Comparison of ENCODE assay signal across 34 cellular contexts in genomic region chr4:18945464-18945863, GRCh38.
DNase-seq lines count a peak whose midpoint lies in the region; ATAC-seq, FAIRE-seq and TF ChIP-seq lines count a peak whose summit lies in the region.
"Had no signal": no experiment of that assay in that cellular context is flagged by ENCODE, and none has a peak within 500 bp of the region (broad histone marks: within the 10 kb centered on the region; RNA-seq: fewer than 3 reads in every experiment).

No MANE protein-coding gene starts in this region.

- CTCF ChIA-PET in HepG2 (lab: Yijun Ruan, JAX; ENCODE audit: low intra/inter-chr PET ratio, low total read pairs): no interaction called here
- CTCF ChIA-PET in A549 (lab: Yijun Ruan, JAX): no interaction called here
- CTCF ChIA-PET in IMR-90 (lab: Yijun Ruan, JAX): no interaction called here

- intact Hi-C loops in HepG2 (cut with micrococcal nuclease; ENCODE audit: unreplicated experiment) (no loop called here), right lobe of liver (cut with DNase I) (no loop called here), IMR-90 (cut with micrococcal nuclease) (no loop called here)

- no peaks in the 10 kb centered on the region for H3K79me2 ChIP-seq in HepG2 (ENCODE audit: insufficient read depth, low read length)

- BruUV-seq in HepG2 (replicated peaks; lab: Mats Ljungman, UMichigan) (no TSS peak), IMR-90 (replicated peaks; lab: Mats Ljungman, UMichigan) (no TSS peak)

- no peaks in the 10 kb centered on the region for H3K79me1 ChIP-seq in IMR-90 (ENCODE audit: low read depth in 1 of 2, low read length in 2 of 2)

- ATAC-seq in HepG2 (no peak), right lobe of liver (no peak), A549 (no peak), IMR-90 (ENCODE audit: low read depth) (no peak)
- ATAC-seq in stimulated activated effector memory CD8-positive, alpha-beta T cell treated with anti-CD3 and anti-CD28 coated beads, Interleukin-12 subunit alpha, Interleukin-12 subunit beta, amount 100 ng/mL, for 72 hours: no peak
- ATAC-seq: CD8-positive, alpha-beta T cell had no signal

- TF ChIP-seq EP300 in HepG2 (IDR thresholded peaks at IDR 0.05; ENCODE audit: low read depth in 2 of 2, low read length in 2 of 2) (no peak), HepG2 (CRISPR knock-in tag; IDR thresholded peaks at IDR 0.05; ENCODE audit: borderline replicate concordance) (no peak), A549 (IDR thresholded peaks at IDR 0.05) (no peak)

- POLR2A ChIA-PET in HepG2 (lab: Yijun Ruan, JAX) (no interaction called here), A549 (lab: Yijun Ruan, JAX) (no interaction called here), IMR-90 (lab: Charles Lee; ENCODE audit: unreplicated experiment) (no interaction called here)

- no peak overlapping the region for H3K23ac ChIP-seq in IMR-90 (ENCODE audit: low read depth, low read length)

- H3K4me1 ChIP-seq in HepG2 (ENCODE audit: insufficient read depth, low read length) (no peaks in the 10 kb centered on the region), right lobe of liver (no peaks in the 10 kb centered on the region), A549 (no peaks in the 10 kb centered on the region), IMR-90 (ENCODE audit: control insufficient read depth, insufficient read depth, low read length) (no peaks in the 10 kb centered on the region)
- H3K4me1 ChIP-seq: BE2C; BLaER1; BLaER1 treated with 17β-estradiol and CSF1 and Interleukin-3, amounts not matched to agents 10 nM and 100 nM; Caco-2 had no signal

- H4K5ac ChIP-seq in IMR-90 (ENCODE audit: low read depth, low read length): no peak overlapping the region

- H2BK20ac ChIP-seq in IMR-90 (ENCODE audit: low read depth, low read length): no peak overlapping the region

- no peak overlapping the region for H3K18ac ChIP-seq in IMR-90 (ENCODE audit: low read depth, low read length)

- H3K27ac Mint-ChIP-seq in stimulated activated effector memory CD8-positive, alpha-beta T cell treated with anti-CD3 and anti-CD28 coated beads, Interleukin-12 subunit alpha, Interleukin-12 subunit beta, amount 100 ng/mL, for 72 hours: no peak overlapping the region
- H3K27ac Mint-ChIP-seq: B cell; CD14-positive monocyte; CD4-positive, alpha-beta memory T cell; CD4-positive, alpha-beta T cell; CD4-positive, CD25-positive, alpha-beta regulatory T cell; CD8-positive, alpha-beta memory T cell; CD8-positive, alpha-beta T cell had no signal

- no peak overlapping the region for H4K8ac ChIP-seq in IMR-90 (ENCODE audit: low read depth in 2 of 2, low read length in 2 of 2)

- TF ChIP-seq POLR2A in HepG2 (IDR thresholded peaks at IDR 0.05; ENCODE audit: insufficient read depth in 1 of 2, low read depth in 2 of 2, low read length in 2 of 2) (no peak), right lobe of liver (IDR thresholded peaks at IDR 0.05) (no peak), A549 (IDR thresholded peaks at IDR 0.05; ENCODE audit: low read length) (no peak), IMR-90 (IDR thresholded peaks at IDR 0.05; ENCODE audit: low read depth, low read length) (no peak)

- H3K27ac ChIP-seq in HepG2 (ENCODE audit: extremely low read length, insufficient read depth, low read length): no peak overlapping the region
- H3K27ac ChIP-seq in right lobe of liver: no peak overlapping the region
- no peak overlapping the region for H3K27ac ChIP-seq in A549
- no peak overlapping the region for H3K27ac ChIP-seq in IMR-90 (ENCODE audit: insufficient read depth, low read length)
- H3K27ac ChIP-seq: 22Rv1; BLaER1; BLaER1 treated with 17β-estradiol and CSF1 and Interleukin-3, amounts not matched to agents 10 nM and 100 nM; C4-2B had no signal

- H3K9me3 ChIP-seq in HepG2 (ENCODE audit: low read length) (peaks cover 68% of the 10 kb centered on the region), right lobe of liver (no peaks in the 10 kb centered on the region), A549 (no peaks in the 10 kb centered on the region), IMR-90 (ENCODE audit: control insufficient read depth, insufficient read depth, low read length) (no peaks in the 10 kb centered on the region)
- H3K9me3 ChIP-seq: BE2C, Caco-2 had no signal

- H2AFZ ChIP-seq in HepG2 (ENCODE audit: low read length) (no peak overlapping the region), IMR-90 (replicated peaks; ENCODE audit: low read length, poor library complexity) (no peak overlapping the region)

- no peak overlapping the region for H2BK5ac ChIP-seq in IMR-90 (ENCODE audit: low read depth, low read length, poor library complexity, severe bottlenecking)

- WGBS in HepG2 (ENCODE audit: low lambda C conversion rate): 2% methylated on average over 2 of the region's 2 CpGs
- 35% methylated on average over 2 of the region's 2 CpGs for WGBS in right lobe of liver (ENCODE audit: insufficient coverage, low coverage, low lambda C conversion rate, missing lambda C conversion rate)
- 3% methylated on average over 2 of the region's 2 CpGs for WGBS in A549 (ENCODE audit: missing lambda C conversion rate)
- no CpG with 5 or more reads among the region's 2 CpGs for WGBS in IMR-90 (ENCODE audit: extremely low coverage in 2 of 2, insufficient read length in 1 of 2), 2 experiments

- H3K4me2 ChIP-seq in HepG2 (ENCODE audit: low read depth, low read length): no peak overlapping the region
- H3K4me2 ChIP-seq in A549: no peak overlapping the region
- H3K4me2 ChIP-seq in IMR-90 (ENCODE audit: low read depth, low read length): no peak overlapping the region
- H3K4me2 ChIP-seq: BLaER1; BLaER1 treated with 17β-estradiol and CSF1 and Interleukin-3, amounts not matched to agents 10 nM and 100 nM had no signal

- H3K36me3 ChIP-seq in HepG2 (replicated peaks in 1 of 2; ENCODE audit: control insufficient read depth in 1 of 2, insufficient read depth in 2 of 2, low read length in 2 of 2) (no peaks in the 10 kb centered on the region), right lobe of liver (no peaks in the 10 kb centered on the region), IMR-90 (ENCODE audit: control insufficient read depth, insufficient read depth, low read length) (no peaks in the 10 kb centered on the region)
- H3K36me3 ChIP-seq: BE2C; BLaER1; BLaER1 treated with 17β-estradiol and CSF1 and Interleukin-3, amounts not matched to agents 10 nM and 100 nM had no signal

- no peak for TF ChIP-seq CTCF in HepG2 (CRISPR knock-in tag; IDR thresholded peaks at IDR 0.05)
- no peak for TF ChIP-seq CTCF in right lobe of liver (IDR thresholded peaks at IDR 0.05)
- TF ChIP-seq CTCF in A549 (IDR thresholded peaks at IDR 0.05): no peak
- no peak for TF ChIP-seq CTCF in IMR-90 (conservative IDR thresholded peaks at IDR 0.05; ENCODE audit: low read depth, low read length)

- H3K4me3 ChIP-seq in HepG2 (replicated peaks in 1 of 3; ENCODE audit: insufficient read depth in 1 of 3, low read depth in 2 of 3, low read length in 3 of 3) (no peak overlapping the region), right lobe of liver (no peak overlapping the region), A549 (no peak overlapping the region), IMR-90 (ENCODE audit: insufficient read depth, low read depth, low read length) (no peak overlapping the region)
- H3K4me3 ChIP-seq: BLaER1; BLaER1 treated with 17β-estradiol and CSF1 and Interleukin-3, amounts not matched to agents 10 nM and 100 nM had no signal

- peaks cover 8% of the 10 kb centered on the region for H3K9me3 Mint-ChIP-seq in stimulated activated effector memory CD8-positive, alpha-beta T cell treated with anti-CD3 and anti-CD28 coated beads, Interleukin-12 subunit alpha, Interleukin-12 subunit beta, amount 100 ng/mL, for 72 hours

- in situ Hi-C loops in HepG2 (cut with HindIII; ENCODE audit: extremely low pct_ligation_motif_present, low pct_unique_long_range_greater_than_20kb): no loop called here
- in situ Hi-C loops in IMR-90 (cut with MboI; ENCODE audit: low sequenced_read_pairs): no loop called here

- H2BK15ac ChIP-seq in IMR-90 (ENCODE audit: low read depth, low read length): no peak overlapping the region

- H3K9ac ChIP-seq in HepG2 (ENCODE audit: insufficient read depth, low read depth, low read length) (no peak overlapping the region), IMR-90 (ENCODE audit: low read depth, low read length) (no peak overlapping the region)
- H3K9ac ChIP-seq: BLaER1; BLaER1 treated with 17β-estradiol and CSF1 and Interleukin-3, amounts not matched to agents 10 nM and 100 nM had no signal

- dilution Hi-C loops in IMR-90 (cut with HindIII; ENCODE audit: low sequenced_read_pairs, unreplicated experiment): no loop called here

- H3K56ac ChIP-seq in IMR-90 (ENCODE audit: extremely low read depth, insufficient read depth, low read length): no peak overlapping the region

- TF ChIP-seq RAD21 in HepG2 (CRISPR knock-in tag; IDR thresholded peaks at IDR 0.05) (no peak), A549 (conservative IDR thresholded peaks at IDR 0.05 in 1 of 2, IDR thresholded peaks at IDR 0.05 in 1 of 2) (no peak), IMR-90 (IDR thresholded peaks at IDR 0.05; ENCODE audit: low read length) (no peak)

- H4K20me1 ChIP-seq in HepG2 (ENCODE audit: insufficient read depth, low read length) (no peaks in the 10 kb centered on the region), IMR-90 (ENCODE audit: insufficient read depth, low read length) (no peaks in the 10 kb centered on the region)
- H4K20me1 ChIP-seq: BLaER1; BLaER1 treated with 17β-estradiol and CSF1 and Interleukin-3, amounts not matched to agents 10 nM and 100 nM had no signal

- no peak for FAIRE-seq in HepG2 (lab: Jason Lieb, UNC)
- no peak for FAIRE-seq in A549 (lab: Jason Lieb, UNC)
- FAIRE-seq: A204.1, D721Med had no signal

- H3K36me3 Mint-ChIP-seq in stimulated activated effector memory CD8-positive, alpha-beta T cell treated with anti-CD3 and anti-CD28 coated beads, Interleukin-12 subunit alpha, Interleukin-12 subunit beta, amount 100 ng/mL, for 72 hours: no peaks in the 10 kb centered on the region
- H3K36me3 Mint-ChIP-seq: CD14-positive monocyte; CD4-positive, alpha-beta memory T cell; CD4-positive, CD25-positive, alpha-beta regulatory T cell; CD8-positive, alpha-beta memory T cell; CD8-positive, alpha-beta T cell had no signal

- no peak overlapping the region for H2BK120ac ChIP-seq in IMR-90 (ENCODE audit: low read depth, low read length)

- H3K27me3 ChIP-seq in HepG2 (ENCODE audit: control insufficient read depth in 1 of 2, insufficient read depth in 2 of 2, low read length in 2 of 2) (no peaks in the 10 kb centered on the region), right lobe of liver (no peaks in the 10 kb centered on the region), IMR-90 (ENCODE audit: control insufficient read depth, insufficient read depth, low read length) (no peaks in the 10 kb centered on the region)
- H3K27me3 ChIP-seq: BE2C; BLaER1; BLaER1 treated with 17β-estradiol and CSF1 and Interleukin-3, amounts not matched to agents 10 nM and 100 nM had no signal

- DNase-seq in HepG2 (ENCODE audit: low spot score): no peak
- DNase-seq in right lobe of liver: no peak
- DNase-seq in A549 (ENCODE audit: low read depth in 1 of 2, low spot score in 1 of 2): no peak
- no peak for DNase-seq in IMR-90
- DNase-seq in NCI-H774 (lab: John Stamatoyannopoulos, UW): no peak
- no peak for DNase-seq in stimulated activated effector memory CD8-positive, alpha-beta T cell treated with anti-CD3 and anti-CD28 coated beads, Interleukin-12 subunit alpha, Interleukin-12 subunit beta, amount 100 ng/mL, for 72 hours (ENCODE audit: low spot score in 2 of 2)
- DNase-seq: 8988T; ACHN; AML-193; BE2C; C1 segment of cervical spinal cord; Caco-2; Calu3; CD4-positive, alpha-beta memory T cell; CD4-positive, alpha-beta T cell; CD4-positive, CD25-positive, alpha-beta regulatory T cell; CD8-positive, alpha-beta memory T cell; CD8-positive, alpha-beta T cell; COR-L47; DMS 273 treated with DMSO at 0.1 percent for 48 hours; DMS153; DMS53; DMS79; DMS79 treated with DMSO at 0.1 percent for 48 hours; DND-41; EL had no signal

- H2AK9ac ChIP-seq in IMR-90 (replicated peaks; ENCODE audit: low read depth, low read length, poor library complexity): no peak overlapping the region

- no peaks in the 10 kb centered on the region for H3K9me1 ChIP-seq in IMR-90 (ENCODE audit: insufficient read depth, low read length)

- H2AK5ac ChIP-seq in IMR-90 (ENCODE audit: low read depth, low read length): no peak overlapping the region

- H3K14ac ChIP-seq in IMR-90 (replicated peaks; ENCODE audit: low read depth, low read length): no peak overlapping the region

- no peaks in the 10 kb centered on the region for H3K4me1 Mint-ChIP-seq in stimulated activated effector memory CD8-positive, alpha-beta T cell treated with anti-CD3 and anti-CD28 coated beads, Interleukin-12 subunit alpha, Interleukin-12 subunit beta, amount 100 ng/mL, for 72 hours
- H3K4me1 Mint-ChIP-seq: B cell; CD14-positive monocyte; CD4-positive, alpha-beta memory T cell; CD4-positive, CD25-positive, alpha-beta regulatory T cell; CD8-positive, alpha-beta memory T cell had no signal

- H4K91ac ChIP-seq in IMR-90 (ENCODE audit: insufficient read depth, low read depth, low read length): no peak overlapping the region

- H3K4ac ChIP-seq in IMR-90 (ENCODE audit: low read depth, low read length): no peak overlapping the region

- no peak overlapping the region for H3K4me3 Mint-ChIP-seq in stimulated activated effector memory CD8-positive, alpha-beta T cell treated with anti-CD3 and anti-CD28 coated beads, Interleukin-12 subunit alpha, Interleukin-12 subunit beta, amount 100 ng/mL, for 72 hours
- H3K4me3 Mint-ChIP-seq: B cell; CD14-positive monocyte; CD4-positive, alpha-beta memory T cell; CD4-positive, alpha-beta T cell; CD4-positive, CD25-positive, alpha-beta regulatory T cell; CD8-positive, alpha-beta memory T cell; CD8-positive, alpha-beta T cell had no signal

Comparison
In these comparisons a context has a peak if more than half of its experiments do, and no peak if none do; other contexts are left out.
1. Of the 38 proteins assayed by ChIP-seq in both HepG2 and A549: peak only in HepG2: none; only in A549: none; in both: MAFK; in neither: 37.